ENCODE assay signal across 27 cellular contexts in the genomic region with DNA sequence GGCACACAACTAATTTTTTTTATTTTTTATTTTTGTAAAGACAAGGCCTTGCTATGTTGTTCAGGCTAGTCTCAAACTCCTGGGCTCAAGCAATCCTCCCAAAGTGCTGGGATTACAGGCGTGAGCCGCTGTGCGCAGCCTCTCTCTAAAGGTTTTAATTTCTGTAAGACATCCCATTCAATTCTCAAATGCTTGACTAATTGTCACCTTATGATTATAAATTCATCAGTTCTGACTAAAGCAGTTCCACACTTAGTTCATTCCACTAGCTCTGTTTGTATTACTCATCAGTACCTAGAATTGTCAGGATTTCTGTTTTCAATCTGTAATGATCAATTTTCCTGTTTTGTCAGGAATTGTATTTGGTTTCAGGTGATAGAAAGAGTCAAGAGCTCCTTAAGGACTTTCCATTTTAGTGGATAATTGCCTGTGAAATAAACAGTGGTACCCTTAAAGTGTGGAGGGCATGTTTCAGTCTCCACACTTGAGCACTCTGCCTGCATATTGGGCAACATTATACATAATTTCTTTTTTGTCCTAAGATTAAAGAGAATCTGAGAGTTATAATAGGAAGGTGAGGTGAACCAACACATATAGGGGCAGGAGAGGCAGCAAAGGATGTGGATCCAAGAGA.
"Had no signal": no experiment of that assay in that cellular context is flagged by ENCODE, and none has a peak within 500 bp of the region (broad histone marks: within the 10 kb centered on the region; RNA-seq: fewer than 3 reads in every experiment).

No MANE protein-coding gene starts in this region.

- H3K9me3 Mint-ChIP-seq: activated naive CD4-positive, alpha-beta T cell treated with anti-CD3 and anti-CD28 coated beads, Interleukin-2, amount 10 ng/mL, durations not matched to agents 7 days and 5 days; activated naive CD8-positive, alpha-beta T cell treated with anti-CD3 and anti-CD28 coated beads, Interleukin-2, amount 10 ng/mL, durations not matched to agents 7 days and 5 days; activated T-helper 1 cell treated with anti-CD3 and anti-CD28 coated beads, Interleukin-12 subunit alpha, Interleukin-12 subunit beta, Interleukin-2, Interleukin-4 antibody, amounts not matched to agents 30 ng/mL and 10 ng/mL and 1 ng/mL, durations not matched to agents 14 hours and 24 hours and 36 hours; central memory CD8-positive, alpha-beta T cell; T-helper 1 cell treated with Interleukin-12 subunit alpha and Interleukin-12 subunit beta and Interleukin-4 antibody, amounts not matched to agents 30 μg/mL and 1 μg/mL, for 36 hours; T-helper 2 cell treated with Interferon-gamma antibody and Interleukin-4, amounts not matched to agents 5 μg/mL and 100 μg/mL, for 36 hours had no signal

- ATAC-seq: PC-3 had no signal

- H3K27me3 Mint-ChIP-seq: activated naive CD4-positive, alpha-beta T cell treated with anti-CD3 and anti-CD28 coated beads, Interleukin-2, amount 10 ng/mL, durations not matched to agents 7 days and 5 days; activated naive CD8-positive, alpha-beta T cell treated with anti-CD3 and anti-CD28 coated beads, Interleukin-2, amount 10 ng/mL, durations not matched to agents 7 days and 5 days; central memory CD8-positive, alpha-beta T cell had no signal

- H3K27ac Mint-ChIP-seq: activated naive CD4-positive, alpha-beta T cell treated with anti-CD3 and anti-CD28 coated beads, Interleukin-2, amount 10 ng/mL, durations not matched to agents 7 days and 5 days; activated naive CD8-positive, alpha-beta T cell treated with anti-CD3 and anti-CD28 coated beads, Interleukin-2, amount 10 ng/mL, durations not matched to agents 7 days and 5 days; activated T-helper 1 cell treated with anti-CD3 and anti-CD28 coated beads, Interleukin-12 subunit alpha, Interleukin-12 subunit beta, Interleukin-2, Interleukin-4 antibody, amounts not matched to agents 30 ng/mL and 10 ng/mL and 1 ng/mL, durations not matched to agents 14 hours and 24 hours and 36 hours; T-helper 1 cell treated with Interleukin-12 subunit alpha and Interleukin-12 subunit beta and Interleukin-4 antibody, amounts not matched to agents 30 μg/mL and 1 μg/mL, for 36 hours; T-helper 2 cell treated with Interferon-gamma antibody and Interleukin-4, amounts not matched to agents 5 μg/mL and 100 μg/mL, for 36 hours had no signal

- H3K4me3 Mint-ChIP-seq: activated naive CD4-positive, alpha-beta T cell treated with anti-CD3 and anti-CD28 coated beads, Interleukin-2, amount 10 ng/mL, durations not matched to agents 7 days and 5 days; activated naive CD8-positive, alpha-beta T cell treated with anti-CD3 and anti-CD28 coated beads, Interleukin-2, amount 10 ng/mL, durations not matched to agents 7 days and 5 days; activated T-helper 1 cell treated with anti-CD3 and anti-CD28 coated beads, Interleukin-12 subunit alpha, Interleukin-12 subunit beta, Interleukin-2, Interleukin-4 antibody, amounts not matched to agents 30 ng/mL and 10 ng/mL and 1 ng/mL, durations not matched to agents 14 hours and 24 hours and 36 hours; central memory CD8-positive, alpha-beta T cell; T-helper 1 cell treated with Interleukin-12 subunit alpha and Interleukin-12 subunit beta and Interleukin-4 antibody, amounts not matched to agents 30 μg/mL and 1 μg/mL, for 36 hours; T-helper 2 cell treated with Interferon-gamma antibody and Interleukin-4, amounts not matched to agents 5 μg/mL and 100 μg/mL, for 36 hours had no signal

- H3K4me1 Mint-ChIP-seq: activated naive CD4-positive, alpha-beta T cell treated with anti-CD3 and anti-CD28 coated beads, Interleukin-2, amount 10 ng/mL, durations not matched to agents 7 days and 5 days; activated naive CD8-positive, alpha-beta T cell treated with anti-CD3 and anti-CD28 coated beads, Interleukin-2, amount 10 ng/mL, durations not matched to agents 7 days and 5 days; central memory CD8-positive, alpha-beta T cell had no signal

- DNase-seq: activated CD4-positive, alpha-beta T cell treated with anti-CD3 and anti-CD28 coated beads, Interleukin-2, amount 50 U/mL, for 4 hours; activated CD8-positive, alpha-beta memory T cell treated with anti-CD3 and anti-CD28 coated beads, Interleukin-2, amount 50 U/mL, for 4 hours; activated effector memory CD4-positive, alpha-beta T cell treated with Interleukin-2 at 50 U/mL for 16 hours; activated naive CD4-positive, alpha-beta T cell treated with anti-CD3 and anti-CD28 coated beads, Interleukin-2, amount 10 ng/mL, durations not matched to agents 7 days and 5 days; activated naive CD8-positive, alpha-beta T cell treated with anti-CD3 and anti-CD28 coated beads, Interleukin-2, amount 10 ng/mL, durations not matched to agents 7 days and 5 days; amygdala; colonic mucosa; Karpas-422; KBM-7; NCI-H1105; NCI-H1417 treated with DMSO at 0.1 percent for 48 hours; NCI-H187 treated with DMSO at 0.1 percent for 48 hours; NCI-H2081 treated with DMSO at 0.1 percent for 48 hours; NCI-H2171; NCI-H510A; NCI-H526; NCI-H748 treated with DMSO at 0.1 percent for 48 hours; NK-92 treated with Interleukin-12 subunit alpha and Interleukin-12 subunit beta, amount 100 ng/mL, for 24 hours; PC-3; Peyer's patch; RPMI8226; SHP77 treated with DMSO at 0.1 percent for 48 hours; SK-N-SH had no signal
